In the genomic region with DNA sequence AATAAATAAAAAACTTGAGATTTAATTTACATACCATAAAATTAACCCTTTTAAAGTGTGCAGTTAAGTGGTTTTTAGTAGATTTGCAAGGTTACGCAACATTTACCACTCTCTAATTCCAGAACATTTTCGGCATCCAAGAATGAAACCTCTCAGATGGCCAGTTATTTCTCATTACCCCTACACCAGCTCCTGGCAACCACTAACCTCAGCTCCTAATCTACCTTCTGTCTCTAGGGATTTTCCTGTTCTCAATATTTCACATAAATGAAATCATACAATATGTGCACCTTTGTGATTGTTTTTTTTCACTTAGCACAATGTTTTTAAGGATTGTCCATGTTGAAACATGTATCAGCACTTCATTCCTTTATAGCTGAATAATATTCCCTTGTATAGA, we compare ENCODE assay signal across 26 cellular contexts. TPM values are rescaled to one million over a fixed set of nuclear protein-coding genes. Genes with fewer than 3 reads are reported as not detected.
DNase-seq lines count a peak whose midpoint lies in the region; ATAC-seq, FAIRE-seq and TF ChIP-seq lines count a peak whose summit lies in the region.
"Had no signal": no experiment of that assay in that cellular context is flagged by ENCODE, and none has a peak within 500 bp of the region (broad histone marks: within the 10 kb centered on the region; RNA-seq: fewer than 3 reads in every experiment).

No MANE protein-coding gene starts in this region.

- no peak for TF ChIP-seq RAD21 in H1 (IDR thresholded peaks at IDR 0.05 in 1 of 2, conservative IDR thresholded peaks at IDR 0.05 in 1 of 2; ENCODE audit: low read depth in 2 of 2, low read length in 2 of 2)

- DNase-seq in GM03348 (ENCODE audit: low spot score) (peak; percentile 37), MV-4-11 (lab: John Stamatoyannopoulos, UW) (peak; percentile 44), H1 (ENCODE audit: low read depth in 1 of 2, low spot score in 2 of 2) (no peak), nephron progenitor cell (no peak), left ventricle myocardium superior (no peak), gastrocnemius medialis (no peak)
- DNase-seq: activated effector memory CD4-positive, alpha-beta T cell treated with Interleukin-2 at 50 U/mL for 16 hours; amygdala; BE2C; immature natural killer cell; Karpas-422; NCI-H146; NCI-H446; posterior cingulate gyrus; SHP77 treated with DMSO at 0.1 percent for 48 hours; thyroid gland had no signal

- H3K27ac ChIP-seq in H1 (ENCODE audit: low read depth, low read length) = no peak overlapping the region
- H3K27ac ChIP-seq in gastrocnemius medialis = no peak overlapping the region
- H3K27ac ChIP-seq: thyroid gland had no signal

- H3K4ac ChIP-seq in H1 (replicated peaks; ENCODE audit: insufficient read length, low read depth, low read length) = no peak overlapping the region

- CTCF ChIA-PET in H1 (lab: Charles Lee; ENCODE audit: partially characterized antibody) = interaction anchor here (0.6 to 1.9 kb wide), 3 partner anchors 13 to 162 kb away, joined by 3 to 8 read pairs (median 3); no protein-coding TSS in a partner anchor

- H3K23ac ChIP-seq in H1 (ENCODE audit: insufficient read length) = no peak overlapping the region

- no peak overlapping the region for H4K5ac ChIP-seq in H1 (ENCODE audit: insufficient read length, low read depth, low read length)

- no peak overlapping the region for H3K18ac ChIP-seq in H1 (ENCODE audit: extremely low read depth, low read length)

- H3K36me3 ChIP-seq in H1 (ENCODE audit: control insufficient read depth in 2 of 4, insufficient read depth in 4 of 4, low read length in 3 of 4) (no peaks in the 10 kb centered on the region), gastrocnemius medialis (no peaks in the 10 kb centered on the region)
- H3K36me3 ChIP-seq: BE2C, thyroid gland had no signal

- no peak overlapping the region for H2AK5ac ChIP-seq in H1 (ENCODE audit: low read depth, low read length)

- TF ChIP-seq CTCF in H1 (IDR thresholded peaks at IDR 0.05; ENCODE audit: control extremely low read depth in 1 of 3, insufficient read depth in 1 of 3, low read depth in 1 of 3, low read length in 3 of 3) (no peak), nephron progenitor cell (IDR thresholded peaks at IDR 0.05) (no peak), gastrocnemius medialis (IDR thresholded peaks at IDR 0.05 in 4 of 5, conservative IDR thresholded peaks at IDR 0.05 in 1 of 5) (no peak)

- no peak overlapping the region for H4K91ac ChIP-seq in H1 (replicated peaks; ENCODE audit: insufficient read length, low read length)

- H3K79me1 ChIP-seq in H1 (ENCODE audit: low read depth, low read length) = no peaks in the 10 kb centered on the region

- no peak overlapping the region for H4K8ac ChIP-seq in H1 (ENCODE audit: extremely low read depth, insufficient read depth, low read length)

- no peak overlapping the region for H2AFZ ChIP-seq in H1 (ENCODE audit: low read length)

- H3K9me3 ChIP-seq in H1 (ENCODE audit: insufficient read depth in 2 of 2, low read depth in 1 of 2, low read length in 1 of 2) = no peaks in the 10 kb centered on the region
- no peaks in the 10 kb centered on the region for H3K9me3 ChIP-seq in gastrocnemius medialis
- H3K9me3 ChIP-seq: BE2C, thyroid gland had no signal

- H3K4me2 ChIP-seq in H1 (ENCODE audit: insufficient read depth in 1 of 2, low read depth in 2 of 2, low read length in 2 of 2) = no peak overlapping the region

- in situ Hi-C loops in gastrocnemius medialis (cut with MboI; ENCODE audit: low sequenced_read_pairs in 4 of 4) = no loop called here

- no peaks in the 10 kb centered on the region for H3K23me2 ChIP-seq in H1 (ENCODE audit: low read depth, low read length)

- no peak overlapping the region for H2BK120ac ChIP-seq in H1 (replicated peaks; ENCODE audit: low read depth, low read length)

- H2BK20ac ChIP-seq in H1 (ENCODE audit: low read length) = no peak overlapping the region

- H3K36me3 Mint-ChIP-seq in nephron progenitor cell (ENCODE audit: low read depth) = peaks cover 21% of the 10 kb centered on the region
- H3K36me3 Mint-ChIP-seq: immature natural killer cell; natural killer cell treated with Interleukin-12 subunit alpha and Interleukin-12 subunit beta and Interleukin-15 and Interleukin-18, amount 100 ng/mL, for 72 hours had no signal

- no peak overlapping the region for H2BK15ac ChIP-seq in H1 (ENCODE audit: low read length)

- peak overlapping the region; percentile 71 for H3K27ac Mint-ChIP-seq in nephron progenitor cell
- H3K27ac Mint-ChIP-seq: stimulated activated memory B cell treated with anti-CD40 and anti-IgM and Interleukin-4, amounts not matched to agents 10 μg/mL and 1 μg/mL and 100 μg/mL, for 72 hours; T-helper 2 cell treated with Interferon-gamma antibody and Interleukin-4, amounts not matched to agents 5 μg/mL and 100 μg/mL, for 36 hours had no signal

- H3K9me3 Mint-ChIP-seq in nephron progenitor cell = no peaks in the 10 kb centered on the region
- H3K9me3 Mint-ChIP-seq: immature natural killer cell; memory B cell; natural killer cell treated with Interleukin-12 subunit alpha and Interleukin-12 subunit beta and Interleukin-15 and Interleukin-18, amount 100 ng/mL, for 72 hours; stimulated activated memory B cell treated with anti-CD40 and anti-IgM and Interleukin-4, amounts not matched to agents 10 μg/mL and 1 μg/mL and 100 μg/mL, for 72 hours; T-helper 2 cell treated with Interferon-gamma antibody and Interleukin-4, amounts not matched to agents 5 μg/mL and 100 μg/mL, for 36 hours had no signal

- POLR2A ChIA-PET in H1 (lab: Charles Lee; ENCODE audit: partially characterized antibody) = interaction anchor here (0.6 to 1.7 kb wide), 2 partner anchors 16 to 51 kb away, joined by 3 read pairs; no protein-coding TSS in a partner anchor

- no peak for TF ChIP-seq EP300 in H1 (IDR thresholded peaks at IDR 0.05; ENCODE audit: borderline replicate concordance in 1 of 2, low read depth in 2 of 2, low read length in 2 of 2)

- ATAC-seq in GM19023 (IDR thresholded peaks at IDR 0.05; ENCODE audit: unreplicated experiment) (no peak), left ventricle myocardium superior (no peak), gastrocnemius medialis (no peak), GM21786 (IDR thresholded peaks at IDR 0.05; ENCODE audit: unreplicated experiment) (no peak)
- ATAC-seq: activated CD4-positive, CD25-positive, alpha-beta regulatory T cell treated with anti-CD3 and anti-CD28 coated beads, Interleukin-2, amount 50 U/mL, for 24 hours; natural killer cell treated with Interleukin-12 subunit alpha and Interleukin-12 subunit beta and Interleukin-15 and Interleukin-18, amount 100 ng/mL, for 72 hours; stimulated activated memory B cell treated with anti-CD40 and anti-IgM and Interleukin-4, amounts not matched to agents 10 μg/mL and 1 μg/mL and 100 μg/mL, for 72 hours had no signal

- no peak for FAIRE-seq in H1 (lab: Jason Lieb, UNC)
- FAIRE-seq: colon, endometrium, H54 had no signal

- no peak overlapping the region for H2BK5ac ChIP-seq in H1 (ENCODE audit: low read depth, low read length)

- WGBS in H1 (ENCODE audit: extremely low coverage in 1 of 2, insufficient coverage in 1 of 2, insufficient read length in 1 of 2, insufficient replicate concordance in 2 of 2, low coverage in 1 of 2, low lambda C conversion rate in 2 of 2, missing lambda C conversion rate in 1 of 2), 2 experiments = 97% methylated on average over 2 of the region's 2 CpGs; no CpG with 5 or more reads in 1 of the 2 experiments

- H3K9ac ChIP-seq in H1 (replicated peaks in 1 of 4; ENCODE audit: extremely low read depth in 1 of 4, low read depth in 3 of 4, low read length in 3 of 4) = no peak overlapping the region

- H2BK12ac ChIP-seq in H1 (ENCODE audit: low read depth, low read length) = no peak overlapping the region

- H3K14ac ChIP-seq in H1 (ENCODE audit: insufficient read length) = no peak overlapping the region

- no peaks in the 10 kb centered on the region for H3K27me3 Mint-ChIP-seq in nephron progenitor cell (ENCODE audit: low read depth, poor library complexity)
- H3K27me3 Mint-ChIP-seq: memory B cell; natural killer cell treated with Interleukin-12 subunit alpha and Interleukin-12 subunit beta and Interleukin-15 and Interleukin-18, amount 100 ng/mL, for 72 hours; stimulated activated memory B cell treated with anti-CD40 and anti-IgM and Interleukin-4, amounts not matched to agents 10 μg/mL and 1 μg/mL and 100 μg/mL, for 72 hours had no signal

- peaks cover 5% of the 10 kb centered on the region for H3K4me1 Mint-ChIP-seq in nephron progenitor cell

- intact Hi-C loops in left ventricle myocardium superior (cut with micrococcal nuclease) = no loop called here
- intact Hi-C loops in gastrocnemius medialis (cut with DNase I; ENCODE audit: low total_unique reads) = no loop called here

- H3K79me2 ChIP-seq in H1 (ENCODE audit: control insufficient read depth in 1 of 2, insufficient read depth in 2 of 2, low read length in 2 of 2) = no peaks in the 10 kb centered on the region

- TF ChIP-seq POLR2A in H1 (IDR thresholded peaks at IDR 0.05; ENCODE audit: control extremely low read depth in 1 of 2, low read depth in 2 of 2, low read length in 2 of 2) (no peak), gastrocnemius medialis (IDR thresholded peaks at IDR 0.05) (no peak)

- no peaks in the 10 kb centered on the region for H4K20me1 ChIP-seq in H1 (replicated peaks in 1 of 2; ENCODE audit: control insufficient read depth in 1 of 2, insufficient read depth in 2 of 2, low read length in 2 of 2)

- H3K4me3 Mint-ChIP-seq in nephron progenitor cell = no peak overlapping the region
- H3K4me3 Mint-ChIP-seq: immature natural killer cell; memory B cell; natural killer cell treated with Interleukin-12 subunit alpha and Interleukin-12 subunit beta and Interleukin-15 and Interleukin-18, amount 100 ng/mL, for 72 hours; stimulated activated memory B cell treated with anti-CD40 and anti-IgM and Interleukin-4, amounts not matched to agents 10 μg/mL and 1 μg/mL and 100 μg/mL, for 72 hours; T-helper 2 cell treated with Interferon-gamma antibody and Interleukin-4, amounts not matched to agents 5 μg/mL and 100 μg/mL, for 36 hours had no signal

- H3K4me3 ChIP-seq in H1 (ENCODE audit: extremely low read depth in 1 of 4, insufficient read depth in 2 of 4, low read depth in 3 of 4, low read length in 4 of 4) (no peak overlapping the region), gastrocnemius medialis (no peak overlapping the region)
- H3K4me3 ChIP-seq: thyroid gland had no signal

- peaks cover 0 to 1% (median 0%) of the 10 kb centered on the region in 4 experiments; a peak in 2 of 7 replicates for H3K4me1 ChIP-seq in H1 (replicated peaks in 1 of 4; ENCODE audit: control insufficient read depth in 3 of 4, insufficient read depth in 4 of 4, low read length in 3 of 4)
- peaks cover 8 to 20% of the 10 kb centered on the region in 2 donors for H3K4me1 ChIP-seq in gastrocnemius medialis
- H3K4me1 ChIP-seq: thyroid gland had no signal

- H3K56ac ChIP-seq in H1 (replicated peaks; ENCODE audit: insufficient read length, low read depth, low read length) = no peak overlapping the region

- H3K27me3 ChIP-seq in H1 (replicated peaks in 1 of 4; ENCODE audit: control insufficient read depth in 3 of 4, extremely low read depth in 1 of 4, insufficient read depth in 3 of 4, low read length in 3 of 4) (no peaks in the 10 kb centered on the region), gastrocnemius medialis (no peaks in the 10 kb centered on the region)
- H3K27me3 ChIP-seq: BE2C, thyroid gland had no signal

RNA-seq across cellular contexts. Expression of gene INPP5F, which starts 45.1 kb away (rescaled TPM):
- total RNA-seq in H1 (2021; fragmentation: NEBNext Ultra II Directional; extraction: Animal tissue kit (Norgen Biotek cat#: 25700)) = 97.9 and 101 TPM in 2 replicates
- 32.1 and 50.1 TPM in 2 replicates for polyA plus RNA-seq in H1 (2011; rRNA removed)
- 52.3 TPM for polyA plus RNA-seq in H1 (2011; cell fraction: cytosol; rRNA removed)
- polyA plus RNA-seq in H1 (2011; cell fraction: nucleus; rRNA removed) = 24.2 TPM
- polyA plus RNA-seq in H1 (2012, experiment 1 of 2) = 60.7 to 95.4 TPM (median 74.9 TPM) in 4 replicates
- 6.2 TPM for polyA plus RNA-seq in H1 (2012, experiment 2 of 2)
- 91.7 TPM for polyA plus RNA-seq in H1 (2013, experiment 1 of 2)
- 102 TPM for polyA plus RNA-seq in H1 (2013, experiment 2 of 2)
- polyA minus RNA-seq in H1 (2011; rRNA and poly(A)+ RNA removed) = 50.3 and 71.5 TPM in 2 replicates
- 37.9 TPM for polyA minus RNA-seq in H1 (2011; cell fraction: cytosol; rRNA and poly(A)+ RNA removed)
- 73.9 TPM for polyA minus RNA-seq in H1 (2011; cell fraction: nucleus; rRNA and poly(A)+ RNA removed)
- total RNA-seq in left ventricle myocardium superior (4.0 TPM), gastrocnemius medialis (10 to 100 TPM in 2 of 4 donors, 1 to 10 TPM in 2; 8.7 to 11.6 (median 10.5) TPM)

Comparison
In these comparisons a context has a peak if more than half of its experiments do, and no peak if none do; other contexts are left out.
1. DNase-seq: peak in GM03348 (single experiment) and MV-4-11 (single experiment); none in H1 (0 of 2), nephron progenitor cell (single experiment), left ventricle myocardium superior (single experiment) and gastrocnemius medialis (0 of 2).